In the genomic region with DNA sequence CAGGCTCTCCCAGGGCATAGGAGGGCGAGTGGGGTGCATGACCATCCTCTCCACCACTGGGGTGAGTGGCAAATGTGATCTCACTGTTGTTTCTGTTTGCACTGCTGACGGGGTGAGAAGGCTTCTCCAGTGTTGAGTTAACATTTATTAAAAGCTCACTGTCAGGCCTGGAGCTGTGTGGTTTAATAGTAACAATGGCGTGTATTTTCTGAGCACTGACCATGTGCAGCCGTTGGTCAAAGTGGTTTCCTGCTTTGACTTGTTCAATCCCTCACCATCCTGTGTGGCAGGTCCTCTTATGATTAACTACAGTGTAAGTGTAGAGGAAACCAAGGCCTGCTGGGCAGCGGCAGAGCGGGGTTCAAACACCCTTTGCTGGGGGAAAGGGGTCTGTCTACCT, we compare ENCODE assay signal across 14 cellular contexts. TPM values are rescaled to one million over a fixed set of nuclear protein-coding genes. Genes with fewer than 3 reads are reported as not detected.
DNase-seq lines count a peak whose midpoint lies in the region; ATAC-seq and TF ChIP-seq lines count a peak whose summit lies in the region.
"Had no signal": no experiment of that assay in that cellular context is flagged by ENCODE, and none has a peak within 500 bp of the region (broad histone marks: within the 10 kb centered on the region; RNA-seq: fewer than 3 reads in every experiment).

No MANE protein-coding gene starts in this region.

- H3K27me3 Mint-ChIP-seq in immature natural killer cell (ENCODE audit: low read depth in 3 of 3) = peaks cover 2 to 17% (median 6%) of the 10 kb centered on the region in 3 donors

- peak overlapping the region; percentile 21 for H3K4me3 ChIP-seq in GM12875 (ENCODE audit: low read depth, low read length)
- H3K4me3 ChIP-seq: breast epithelium, lung, right lobe of liver had no signal

- peak overlapping the region in 2 of 5 donors; percentile 20 to 24 for H3K4me3 Mint-ChIP-seq in immature natural killer cell
- H3K4me3 Mint-ChIP-seq: CD14-positive monocyte had no signal

- H3K9me3 Mint-ChIP-seq in immature natural killer cell = no peaks in the 10 kb centered on the region

- no peak for TF ChIP-seq CTCF in GM12875 (IDR thresholded peaks at IDR 0.05; ENCODE audit: borderline replicate concordance, insufficient read depth, low read depth, low read length)

- H3K36me3 Mint-ChIP-seq in immature natural killer cell = peaks cover 0 to 2% (median 0%) of the 10 kb centered on the region in 3 donors

- peak overlapping the region in 2 of 6 donors; percentile 26 to 34 for H3K27ac Mint-ChIP-seq in immature natural killer cell
- H3K27ac Mint-ChIP-seq: CD14-positive monocyte had no signal

- peak; percentile 35 for DNase-seq in HK-2 (ENCODE audit: unreplicated experiment)
- peak in 2 of 3 donors; percentile 2 to 9 for DNase-seq in immature natural killer cell
- DNase-seq in UCSD-AML1 (lab: John Stamatoyannopoulos, UW; ENCODE audit: unreplicated experiment) = no peak
- DNase-seq in AML-193 (lab: John Stamatoyannopoulos, UW) = no peak
- no peak for DNase-seq in HT-29 (ENCODE audit: low spot score)
- DNase-seq: activated T-cell treated with anti-CD3 and anti-CD28 coated beads for 4 hours; NK-92 treated with Interleukin-12 subunit alpha and Interleukin-12 subunit beta, amount 100 ng/mL, for 24 hours; right lobe of liver had no signal

- peaks cover 3 to 18% of the 10 kb centered on the region in 2 donors for H3K4me1 Mint-ChIP-seq in immature natural killer cell

- ATAC-seq in GM21528 (IDR thresholded peaks at IDR 0.05; ENCODE audit: low FRiP score, unreplicated experiment) (peak; percentile 32), HG03520 (IDR thresholded peaks at IDR 0.05; ENCODE audit: unreplicated experiment) (no peak)
- ATAC-seq: right lobe of liver had no signal

RNA-seq across cellular contexts. Expression of a gene that starts 4.4 kb away (rescaled TPM):
- polyA plus RNA-seq in immature natural killer cell = 1 to 10 TPM in 1 of 3 donors, under 1 TPM in 1, not detected in 1; 0.38 to 1.1 TPM
- 36.6 and 49.2 TPM in 2 replicates for total RNA-seq in HT-29 (2014; rRNA removed; shearing (Covaris generic))
- polyA plus RNA-seq: CD14-positive monocyte had no signal

Comparison
In these comparisons a context has a peak if more than half of its experiments do, and no peak if none do; other contexts are left out.
1. DNase-seq: peak in HK-2 (single experiment) and immature natural killer cell (2 of 3); none in UCSD-AML1 (single experiment), AML-193 (0 of 2) and HT-29 (single experiment).